Comparison of ENCODE assay signal across 8 cellular contexts in genomic region chr17:69523252-69523861, GRCh38.
DNase-seq lines count a peak whose midpoint lies in the region; ATAC-seq, FAIRE-seq and TF ChIP-seq lines count a peak whose summit lies in the region.

No MANE protein-coding gene starts in this region.

- H3K36me3 ChIP-seq in endothelial cell of umbilical vein (ENCODE audit: control insufficient read depth in 2 of 2, extremely low read depth in 1 of 2, insufficient read depth in 2 of 2, low read length in 2 of 2): no peaks in the 10 kb centered on the region

- peak overlapping the region; percentile 39 for H3K4me2 ChIP-seq in endothelial cell of umbilical vein (ENCODE audit: insufficient read depth, low read length)

- no TSS peak for BruUV-seq in endothelial cell of umbilical vein (replicated peaks; lab: Mats Ljungman, UMichigan)

- no peaks in the 10 kb centered on the region for H3K9me1 ChIP-seq in endothelial cell of umbilical vein (replicated peaks; ENCODE audit: control insufficient read depth, extremely low read depth, insufficient read depth, low read length)

- CTCF ChIA-PET in endothelial cell of umbilical vein (lab: Charles Lee): interaction anchor here (0.6 to 9.3 kb wide), 50 partner anchors 9 to 1106 kb away, joined by 3 to 190 read pairs (median 5); partner anchors contain the start of genes ABCA5 and MAP2K6

- TF ChIP-seq POLR2A in endothelial cell of umbilical vein (IDR thresholded peaks at IDR 0.05; ENCODE audit: low read depth, low read length): no peak

- dilution Hi-C loops in endothelial cell of umbilical vein (cut with MboI; ENCODE audit: extremely low pct_ligation_motif_present, low sequenced_read_pairs): no loop called here

- H3K79me2 ChIP-seq in endothelial cell of umbilical vein (ENCODE audit: control insufficient read depth, insufficient read depth, low read length): no peaks in the 10 kb centered on the region

- H3K9ac ChIP-seq in endothelial cell of umbilical vein (replicated peaks; ENCODE audit: extremely low read depth, insufficient read depth, low read length): no peak overlapping the region

- peak overlapping the region; percentile 96 for H2AFZ ChIP-seq in endothelial cell of umbilical vein (ENCODE audit: low read depth, low read length)

- intact Hi-C loops in endothelial cell of umbilical vein (cut with micrococcal nuclease): loop anchor here (1.0 to 2.0 kb wide), 7 partner anchors 57 to 751 kb away; partner anchors contain the start of gene ABCA5

- POLR2A ChIA-PET in endothelial cell of umbilical vein (lab: Charles Lee): no interaction called here

- ATAC-seq in GM21367 (IDR thresholded peaks at IDR 0.05; ENCODE audit: unreplicated experiment): peak; percentile 80

- H4K20me1 ChIP-seq in endothelial cell of umbilical vein (replicated peaks; ENCODE audit: control insufficient read depth, extremely low read depth, insufficient read depth, low read length): no peaks in the 10 kb centered on the region

- no peaks in the 10 kb centered on the region for H3K27me3 ChIP-seq in endothelial cell of umbilical vein (ENCODE audit: control insufficient read depth in 2 of 2, insufficient read depth in 2 of 2, low read length in 2 of 2)

- no peak overlapping the region for H3K27ac ChIP-seq in endothelial cell of umbilical vein (ENCODE audit: insufficient read depth, low read depth, low read length)

- FAIRE-seq in HTR-8/SVneo (lab: Jason Lieb, UNC): peak; percentile 89
- peak; percentile 80 for FAIRE-seq in endothelial cell of umbilical vein (lab: Jason Lieb, UNC)

- peak; percentile 74 for DNase-seq in ELR (ENCODE audit: low read depth)
- DNase-seq in HTR-8/SVneo (ENCODE audit: insufficient read length, low spot score): peak; percentile 56
- DNase-seq in OCI-M1 (lab: John Stamatoyannopoulos, UW): peak; percentile 53
- DNase-seq in endothelial cell of umbilical vein (ENCODE audit: low read depth, low spot score): peak; percentile 76
- peak; percentile 42 for DNase-seq in middle frontal gyrus (ENCODE audit: extremely low spot score, low spot score)
- no peak for DNase-seq in activated CD4-positive, CD25-positive, alpha-beta regulatory T cell treated with anti-CD3 and anti-CD28 coated beads, Interleukin-2, amount 50 U/mL, for 72 hours
- no peak for DNase-seq in GF-D8 (lab: John Stamatoyannopoulos, UW)

- H3K4me1 ChIP-seq in endothelial cell of umbilical vein (ENCODE audit: control insufficient read depth, extremely low read depth, insufficient read depth, low read length): peaks cover 14% of the 10 kb centered on the region

- H3K4me3 ChIP-seq in endothelial cell of umbilical vein (replicated peaks in 1 of 3; ENCODE audit: insufficient read depth in 1 of 3, low read depth in 1 of 3, low read length in 3 of 3): no peak overlapping the region

- H3K9me3 ChIP-seq in endothelial cell of umbilical vein (replicated peaks; ENCODE audit: control insufficient read depth, insufficient read depth, low read length): no peaks in the 10 kb centered on the region

- TF ChIP-seq CTCF in endothelial cell of umbilical vein (IDR thresholded peaks at IDR 0.05; ENCODE audit: extremely low read depth in 1 of 2, insufficient read depth in 1 of 2, low read depth in 1 of 2, low read length in 2 of 2): peak; percentile 68 to 74

TF ChIP-seq in endothelial cell of umbilical vein, 7 proteins besides CTCF, POLR2A, EP300 and RAD21:
- no peak for TF ChIP-seq FOS (IDR thresholded peaks at IDR 0.05; ENCODE audit: borderline replicate concordance, insufficient read depth, low read length)
- TF ChIP-seq MYC (IDR thresholded peaks at IDR 0.05; ENCODE audit: low read depth, low read length): no peak
- TF ChIP-seq JUN (IDR thresholded peaks at IDR 0.05; ENCODE audit: borderline replicate concordance, insufficient read depth, insufficient read length, low read depth): no peak
- TF ChIP-seq POLR2AphosphoS5 (IDR thresholded peaks at IDR 0.05; ENCODE audit: insufficient read depth, low read depth, low read length): no peak
- no peak for TF ChIP-seq MAX (IDR thresholded peaks at IDR 0.05; ENCODE audit: insufficient read depth, insufficient read length)
- TF ChIP-seq EZH2 (IDR thresholded peaks at IDR 0.05; ENCODE audit: borderline replicate concordance, low read depth, low read length, severe bottlenecking): no peak
- no peak for TF ChIP-seq GATA2 (IDR thresholded peaks at IDR 0.05; ENCODE audit: insufficient read depth, insufficient read length, low read depth, low read length)

Comparison
In these comparisons a context has a peak if more than half of its experiments do, and no peak if none do; other contexts are left out.
1. DNase-seq: peak in ELR (single experiment), HTR-8/SVneo (single experiment), OCI-M1 (single experiment), endothelial cell of umbilical vein (single experiment) and middle frontal gyrus (single experiment); none in activated CD4-positive, CD25-positive, alpha-beta regulatory T cell treated with anti-CD3 and anti-CD28 coated beads, Interleukin-2, amount 50 U/mL, for 72 hours (single experiment) and GF-D8 (single experiment).